Comparison of ENCODE assay signal across 1 cellular context in genomic region chr12:118061876-118062791, GRCh38.
A peak's percentile ranks its signal among the peaks of the same experiment; 100 is the strongest.
TF ChIP-seq lines count a peak whose summit lies in the region.

No MANE protein-coding gene starts in this region.

TF ChIP-seq in K562, 482 proteins besides CTCF, POLR2A, EP300 and RAD21 (continued from another document and continues in another):
- TF ChIP-seq ZBTB40 (IDR thresholded peaks at IDR 0.05), result peak; percentile 14; the same call in 1 of the 2 replicates
- TF ChIP-seq ZBTB40 (CRISPR knock-in tag; IDR thresholded peaks at IDR 0.05), result no peak
- TF ChIP-seq TRIM24 (IDR thresholded peaks at IDR 0.05), result 0 out of 4 replicates have a peak, but pooled peaks of 1 of the 2 experiments have one; percentile 32
- no peak for TF ChIP-seq PML (IDR thresholded peaks at IDR 0.05; ENCODE audit: low read length)
- peak; percentile 59 for TF ChIP-seq POLR2H (tag; IDR thresholded peaks at IDR 0.05; ENCODE audit: low read depth)
- TF ChIP-seq PHF8 (IDR thresholded peaks at IDR 0.05; ENCODE audit: borderline replicate concordance, low read length), result peak; percentile 29; the same call in 1 of the 2 replicates
- TF ChIP-seq PURB (CRISPR knock-in tag; IDR thresholded peaks at IDR 0.05; ENCODE audit: low read depth), result no peak
- TF ChIP-seq EGR1 (conservative IDR thresholded peaks at IDR 0.05), result peak; percentile 42
- TF ChIP-seq TAF9B (IDR thresholded peaks at IDR 0.05; ENCODE audit: partially characterized antibody), result peak; percentile 35
- TF ChIP-seq TAF1 (IDR thresholded peaks at IDR 0.05; ENCODE audit: control insufficient read depth, extremely low read depth, insufficient read depth, low read length, severe bottlenecking), result peak; percentile 50
- no peak for TF ChIP-seq HINFP (tag; conservative IDR thresholded peaks at IDR 0.05; ENCODE audit: low read depth)
- no peak for TF ChIP-seq SP2 (IDR thresholded peaks at IDR 0.05; ENCODE audit: extremely low read depth, low read depth, low read length, poor library complexity, severe bottlenecking)
- TF ChIP-seq NR3C1 (CRISPR knock-in tag; IDR thresholded peaks at IDR 0.05), result no peak
- TF ChIP-seq RB1 (IDR thresholded peaks at IDR 0.05; ENCODE audit: low read depth), result peak; percentile 34; the same call in 1 of the 2 replicates
- no peak for TF ChIP-seq KAT7 (CRISPR knock-in tag; IDR thresholded peaks at IDR 0.05; ENCODE audit: borderline replicate concordance)
- TF ChIP-seq ZFP91 (CRISPR knock-in tag; IDR thresholded peaks at IDR 0.05), result no peak
- TF ChIP-seq POLR2AphosphoS5 (IDR thresholded peaks at IDR 0.05; ENCODE audit: control insufficient read depth, insufficient read depth, low read depth, low read length), result peak; percentile 52; the same call in 1 of the 2 replicates
- peak; percentile 55; the same call in 1 of the 2 replicates for TF ChIP-seq SPI1 (IDR thresholded peaks at IDR 0.05; ENCODE audit: borderline replicate concordance, low read depth, low read length)
- TF ChIP-seq IRF1 (CRISPR knock-in tag; IDR thresholded peaks at IDR 0.05; ENCODE audit: borderline replicate concordance), result no peak
- no peak for TF ChIP-seq HSF4 (CRISPR knock-in tag; IDR thresholded peaks at IDR 0.05; ENCODE audit: borderline replicate concordance)
- peak in 1 of 3 experiments; percentile 79; a peak in 2 of 6 replicates for TF ChIP-seq ZBTB11 (CRISPR knock-in tag; IDR thresholded peaks at IDR 0.05)
- 0 out of 2 replicates have a peak, but pooled peaks have one; percentile 45 for TF ChIP-seq SUPT5H (IDR thresholded peaks at IDR 0.05)
- TF ChIP-seq ZNF282 (CRISPR knock-in tag; IDR thresholded peaks at IDR 0.05), result no peak
- TF ChIP-seq PATZ1 (CRISPR knock-in tag; IDR thresholded peaks at IDR 0.05; ENCODE audit: borderline replicate concordance), result no peak
- TF ChIP-seq ZBTB7A (IDR thresholded peaks at IDR 0.05; ENCODE audit: borderline replicate concordance, control insufficient read depth, low read depth, low read length), result peak; percentile 53; the same call in 1 of the 2 replicates
- TF ChIP-seq SIN3A (IDR thresholded peaks at IDR 0.05; ENCODE audit: borderline replicate concordance in 2 of 2, control insufficient read depth in 1 of 2, low read depth in 2 of 2, low read length in 2 of 2), result peak in 1 of 2 experiments; percentile 59; a peak in 1 of 4 replicates
- peak; percentile 63 for TF ChIP-seq RBFOX2 (IDR thresholded peaks at IDR 0.05; ENCODE audit: low read depth, low read length)
